ENCODE assay signal across 26 cellular contexts in the genomic region with DNA sequence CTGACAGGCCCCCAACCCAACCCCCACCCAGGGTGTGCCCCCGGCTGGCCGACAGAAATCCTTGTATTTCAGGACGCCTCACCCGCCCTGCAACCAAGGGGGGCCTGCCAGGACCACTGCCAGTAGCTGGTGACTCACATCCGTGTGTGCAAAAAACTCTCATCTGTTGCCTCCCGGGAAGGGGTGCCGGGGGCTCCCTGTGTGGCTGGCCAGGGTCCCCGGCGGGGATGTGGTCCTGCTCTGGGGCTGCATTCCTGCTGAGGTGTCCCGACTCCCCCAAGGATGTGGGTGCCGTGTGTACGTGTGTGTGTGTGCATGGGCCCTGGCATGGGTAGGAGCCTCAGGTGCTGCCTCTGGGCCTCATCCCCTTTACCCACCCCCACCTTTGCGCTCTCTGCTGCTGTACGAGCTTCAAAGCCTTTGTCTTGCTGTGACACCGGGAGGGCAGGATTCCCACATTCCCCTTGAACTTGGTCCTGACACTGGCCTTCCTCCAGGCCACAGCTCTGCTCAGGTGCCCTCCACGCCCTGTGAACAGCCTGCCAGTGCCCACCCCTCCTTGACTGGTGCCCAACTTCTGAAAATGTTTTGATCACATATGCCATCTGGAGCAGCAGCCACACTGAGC.
DNase-seq lines count a peak whose midpoint lies in the region; ATAC-seq and FAIRE-seq lines count a peak whose summit lies in the region.
"Had no signal": no experiment of that assay in that cellular context is flagged by ENCODE, and none has a peak within 500 bp of the region (broad histone marks: within the 10 kb centered on the region; RNA-seq: fewer than 3 reads in every experiment).

No MANE protein-coding gene starts in this region.

- FAIRE-seq in HTR-8/SVneo (lab: Jason Lieb, UNC), result no peak
- FAIRE-seq: D721Med, GM12878, islet of Langerhans had no signal

- H3K27me3 Mint-ChIP-seq in stimulated activated naive CD8-positive, alpha-beta T cell treated with anti-CD3 and anti-CD28 coated beads, Interleukin-15, amount 100 ng/mL, for 72 hours, result no peaks in the 10 kb centered on the region
- H3K27me3 Mint-ChIP-seq: activated CD4-positive, alpha-beta T cell treated with anti-CD3 and anti-CD28 coated beads for 36 hours had no signal

- no peak overlapping the region for H3K4me3 Mint-ChIP-seq in stimulated activated naive CD8-positive, alpha-beta T cell treated with anti-CD3 and anti-CD28 coated beads, Interleukin-15, amount 100 ng/mL, for 72 hours
- H3K4me3 Mint-ChIP-seq: activated CD4-positive, alpha-beta T cell treated with anti-CD3 and anti-CD28 coated beads for 36 hours had no signal

- peaks cover 30% of the 10 kb centered on the region for H3K4me1 Mint-ChIP-seq in stimulated activated naive CD8-positive, alpha-beta T cell treated with anti-CD3 and anti-CD28 coated beads, Interleukin-15, amount 100 ng/mL, for 72 hours
- H3K4me1 Mint-ChIP-seq: naive B cell had no signal

- H3K27ac Mint-ChIP-seq in stimulated activated naive CD8-positive, alpha-beta T cell treated with anti-CD3 and anti-CD28 coated beads, Interleukin-15, amount 100 ng/mL, for 72 hours, result peak overlapping the region in 1 of 2 donors; percentile 31
- H3K27ac Mint-ChIP-seq: activated CD4-positive, alpha-beta T cell treated with anti-CD3 and anti-CD28 coated beads for 36 hours had no signal

- H3K9me3 Mint-ChIP-seq in stimulated activated naive CD8-positive, alpha-beta T cell treated with anti-CD3 and anti-CD28 coated beads, Interleukin-15, amount 100 ng/mL, for 72 hours, result no peaks in the 10 kb centered on the region
- H3K9me3 Mint-ChIP-seq: naive B cell had no signal

- DNase-seq in stimulated activated naive CD8-positive, alpha-beta T cell treated with anti-CD3 and anti-CD28 coated beads, Interleukin-15, amount 100 ng/mL, for 72 hours, result no peak
- DNase-seq in stimulated activated naive CD8-positive, alpha-beta T cell treated with anti-CD3 and anti-CD28 coated beads, Interleukin-15, Interleukin-2, amounts not matched to agents 100 U/mL and 50 U/mL, for 24 hours, result no peak
- peak; percentile 25 for DNase-seq in HTR-8/SVneo (ENCODE audit: insufficient read length, low spot score)
- DNase-seq in superior temporal gyrus (ENCODE audit: extremely low spot score), result no peak
- no peak for DNase-seq in GOT3 (lab: John Stamatoyannopoulos, UW)
- DNase-seq in midbrain (lab: John Stamatoyannopoulos, UW), result no peak
- DNase-seq: activated CD4-positive, alpha-beta T cell treated with anti-CD3 and anti-CD28 coated beads for 36 hours; activated T-cell treated with anti-CD3 and anti-CD28 coated beads, Interleukin-2, amount 50 U/mL, for 48 hours; adrenal gland; brain microvascular endothelial cell; C1 segment of cervical spinal cord; hypothalamus; KG1; left lung; naive B cell; NCI-H1417; NCI-H774; occipital lobe; RPMI8226; T-helper 1 cell had no signal

- ATAC-seq in stimulated activated naive CD8-positive, alpha-beta T cell treated with anti-CD3 and anti-CD28 coated beads, Interleukin-15, amount 100 ng/mL, for 72 hours, result peak; percentile 20
- no peak for ATAC-seq in stimulated activated naive CD8-positive, alpha-beta T cell treated with anti-CD3 and anti-CD28 coated beads, Interleukin-15, Interleukin-2, amounts not matched to agents 100 U/mL and 50 U/mL, for 24 hours
- ATAC-seq in esophagus mucosa (peak; percentile 6), GM18870 (IDR thresholded peaks at IDR 0.05; ENCODE audit: unreplicated experiment) (no peak)
- ATAC-seq: activated CD4-positive, alpha-beta T cell treated with anti-CD3 and anti-CD28 coated beads for 36 hours; GM12878; HCT116; left lung had no signal

Comparison
In these comparisons a context has a peak if more than half of its experiments do, and no peak if none do; other contexts are left out.
1. ATAC-seq: peak in stimulated activated naive CD8-positive, alpha-beta T cell treated with anti-CD3 and anti-CD28 coated beads, Interleukin-15, amount 100 ng/mL, for 72 hours (single experiment) and esophagus mucosa (single experiment); none in stimulated activated naive CD8-positive, alpha-beta T cell treated with anti-CD3 and anti-CD28 coated beads, Interleukin-15, Interleukin-2, amounts not matched to agents 100 U/mL and 50 U/mL, for 24 hours (single experiment) and GM18870 (single experiment).